1 cellular context compared by ENCODE assay signal in genomic region chr12:62761658-62762057, GRCh38.
TF ChIP-seq lines count a peak whose summit lies in the region.

No MANE protein-coding gene starts in this region.

TF ChIP-seq in IMR-90, 13 proteins besides CTCF, POLR2A, EP300 and RAD21 (continued from another document):
- TF ChIP-seq ELK1 (IDR thresholded peaks at IDR 0.05; ENCODE audit: borderline replicate concordance, low read depth, low read length) (no peak), BHLHE40 (IDR thresholded peaks at IDR 0.05; ENCODE audit: low read depth, low read length) (no peak), MAFK (IDR thresholded peaks at IDR 0.05; ENCODE audit: low read depth, low read length) (no peak), RFX5 (IDR thresholded peaks at IDR 0.05; ENCODE audit: low read depth, low read length) (no peak), CHD1 (IDR thresholded peaks at IDR 0.05; ENCODE audit: low read depth, low read length) (no peak), NFE2L2 (IDR thresholded peaks at IDR 0.05; ENCODE audit: low read depth, low read length) (no peak), MXI1 (IDR thresholded peaks at IDR 0.05; ENCODE audit: borderline replicate concordance, low read depth, low read length) (no peak), RCOR1 (IDR thresholded peaks at IDR 0.05; ENCODE audit: insufficient replicate concordance, low read length) (no peak)
